In genomic region chr1:179812501-179813292, GRCh38 we compare ENCODE assay signal across 18 cellular contexts.
"Had no signal": no experiment of that assay in that cellular context is flagged by ENCODE, and none has a peak within 500 bp of the region (broad histone marks: within the 10 kb centered on the region; RNA-seq: fewer than 3 reads in every experiment).

No MANE protein-coding gene starts in this region.

- H3K36me3 Mint-ChIP-seq: natural killer cell; stimulated activated effector memory CD8-positive, alpha-beta T cell treated with anti-CD3 and anti-CD28 coated beads, Interleukin-12 subunit alpha, Interleukin-12 subunit beta, amount 100 ng/mL, for 72 hours had no signal

- H3K9me3 ChIP-seq: pancreas, tibial artery, uterus had no signal

- DNase-seq: activated CD8-positive, alpha-beta memory T cell treated with anti-CD3 and anti-CD28 coated beads, Interleukin-2, amount 50 U/mL, for 48 hours; activated CD8-positive, alpha-beta T cell treated with anti-CD3 and anti-CD28 coated beads, Interleukin-2, amount 10 ng/mL, durations not matched to agents 7 days and 5 days; activated naive CD4-positive, alpha-beta T cell treated with anti-CD3 and anti-CD28 coated beads for 36 hours; central memory CD4-positive, alpha-beta T cell; cortex of kidney; effector CD8-positive, alpha-beta T cell; midbrain; natural killer cell; pancreas; small intestine; T1000; tibial artery; uterus had no signal

- H3K27ac ChIP-seq: hepatocyte, pancreas, tibial artery, uterus, VCaP had no signal

- H3K4me2 ChIP-seq: hepatocyte had no signal

- H3K4me3 Mint-ChIP-seq: activated CD8-positive, alpha-beta T cell treated with anti-CD3 and anti-CD28 coated beads, Interleukin-2, amount 10 ng/mL, durations not matched to agents 7 days and 5 days; activated naive CD4-positive, alpha-beta T cell treated with anti-CD3 and anti-CD28 coated beads for 36 hours; activated T-helper 1 cell treated with anti-CD3 and anti-CD28 coated beads, Interleukin-12 subunit alpha, Interleukin-12 subunit beta, Interleukin-2, Interleukin-4 antibody, amounts not matched to agents 30 ng/mL and 10 ng/mL and 1 ng/mL, durations not matched to agents 14 hours and 24 hours and 36 hours; natural killer cell; stimulated activated effector memory CD8-positive, alpha-beta T cell treated with anti-CD3 and anti-CD28 coated beads, Interleukin-12 subunit alpha, Interleukin-12 subunit beta, amount 100 ng/mL, for 72 hours had no signal

- H2AFZ ChIP-seq: hepatocyte had no signal

- H3K27me3 ChIP-seq: hepatocyte, pancreas, uterus had no signal

- H3K27ac Mint-ChIP-seq: activated CD8-positive, alpha-beta T cell treated with anti-CD3 and anti-CD28 coated beads, Interleukin-2, amount 10 ng/mL, durations not matched to agents 7 days and 5 days; activated T-helper 1 cell treated with anti-CD3 and anti-CD28 coated beads, Interleukin-12 subunit alpha, Interleukin-12 subunit beta, Interleukin-2, Interleukin-4 antibody, amounts not matched to agents 30 ng/mL and 10 ng/mL and 1 ng/mL, durations not matched to agents 14 hours and 24 hours and 36 hours; natural killer cell; stimulated activated effector memory CD8-positive, alpha-beta T cell treated with anti-CD3 and anti-CD28 coated beads, Interleukin-12 subunit alpha, Interleukin-12 subunit beta, amount 100 ng/mL, for 72 hours had no signal

- H3K36me3 ChIP-seq: pancreas, tibial artery, uterus had no signal

- H3K4me3 ChIP-seq: hepatocyte, lung, pancreas, tibial artery, uterus had no signal

- H3K9me3 Mint-ChIP-seq: activated naive CD4-positive, alpha-beta T cell treated with anti-CD3 and anti-CD28 coated beads for 36 hours; activated T-helper 1 cell treated with anti-CD3 and anti-CD28 coated beads, Interleukin-12 subunit alpha, Interleukin-12 subunit beta, Interleukin-2, Interleukin-4 antibody, amounts not matched to agents 30 ng/mL and 10 ng/mL and 1 ng/mL, durations not matched to agents 14 hours and 24 hours and 36 hours; natural killer cell; stimulated activated effector memory CD8-positive, alpha-beta T cell treated with anti-CD3 and anti-CD28 coated beads, Interleukin-12 subunit alpha, Interleukin-12 subunit beta, amount 100 ng/mL, for 72 hours had no signal

- ATAC-seq: activated CD8-positive, alpha-beta T cell treated with anti-CD3 and anti-CD28 coated beads, Interleukin-2, amount 10 ng/mL, durations not matched to agents 7 days and 5 days; natural killer cell; pancreas; stimulated activated effector memory CD8-positive, alpha-beta T cell treated with anti-CD3 and anti-CD28 coated beads, Interleukin-12 subunit alpha, Interleukin-12 subunit beta, amount 100 ng/mL, for 72 hours had no signal
